15 cellular contexts compared by ENCODE assay signal in the genomic region with DNA sequence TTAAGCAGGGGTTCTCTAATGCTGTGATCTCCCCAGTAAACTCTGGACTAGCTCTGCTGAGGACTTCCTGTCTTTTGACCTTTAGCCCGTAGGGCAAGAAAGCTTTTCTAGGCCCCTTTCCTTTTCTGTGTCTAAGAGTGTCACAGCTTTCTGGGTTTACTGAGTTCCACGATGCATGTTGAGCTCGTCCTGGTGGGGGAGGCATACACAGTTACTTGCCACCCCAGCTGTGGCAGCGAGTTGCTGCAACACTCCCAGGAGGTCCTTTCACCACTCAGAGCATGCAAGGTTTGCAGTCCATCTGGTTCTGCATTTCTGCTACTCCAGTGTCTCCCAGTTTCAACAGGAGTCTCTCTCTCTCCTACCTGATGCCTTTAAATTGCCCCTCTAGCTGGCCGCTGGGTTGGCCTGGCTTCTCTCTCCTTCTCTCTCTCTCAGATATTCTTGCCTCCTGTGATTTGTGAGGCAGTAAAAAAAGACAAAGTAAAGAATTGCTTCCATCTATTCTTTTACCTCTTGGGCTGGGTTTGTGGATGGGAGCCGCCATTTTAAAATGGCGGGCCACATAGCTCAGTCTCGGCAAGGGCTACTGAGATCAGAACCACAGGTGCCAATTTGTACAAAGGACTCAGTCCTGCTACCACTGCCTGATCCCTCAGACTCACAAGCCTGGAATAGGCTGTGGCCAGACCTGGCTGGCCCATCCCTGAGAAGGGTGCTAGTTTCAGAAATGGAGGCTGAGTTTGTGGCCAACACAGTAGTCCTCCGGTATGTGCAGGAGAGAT. TPM values are rescaled to one million over a fixed set of nuclear protein-coding genes. Genes with fewer than 3 reads are reported as not detected.
"Had no signal": no experiment of that assay in that cellular context is flagged by ENCODE, and none has a peak within 500 bp of the region (broad histone marks: within the 10 kb centered on the region; RNA-seq: fewer than 3 reads in every experiment).

No MANE protein-coding gene starts in this region.

- DNase-seq: activated CD4-positive, alpha-beta T cell treated with anti-CD3 and anti-CD28 coated beads, Interleukin-2, amount 50 U/mL, for 48 hours; activated CD4-positive, CD25-positive, alpha-beta regulatory T cell; activated CD8-positive, alpha-beta memory T cell treated with anti-CD3 and anti-CD28 coated beads, Interleukin-2, amount 50 U/mL, for 4 hours; activated naive CD4-positive, alpha-beta T cell treated with anti-CD3 and anti-CD28 coated beads for 36 hours; amniotic stem cell; body of pancreas; hippocampal formation; kidney glomerular epithelial cell; right cardiac atrium; trophoblast cell had no signal

- H3K4me3 Mint-ChIP-seq: activated naive CD4-positive, alpha-beta T cell treated with anti-CD3 and anti-CD28 coated beads for 36 hours; activated T-helper 1 cell treated with anti-CD3 and anti-CD28 coated beads, Interleukin-12 subunit alpha, Interleukin-12 subunit beta, Interleukin-2, Interleukin-4 antibody, amounts not matched to agents 30 ng/mL and 10 ng/mL and 1 ng/mL, durations not matched to agents 14 hours and 24 hours and 36 hours; T-helper 1 cell treated with Interleukin-12 subunit alpha and Interleukin-12 subunit beta and Interleukin-4 antibody, amounts not matched to agents 30 μg/mL and 1 μg/mL, for 36 hours had no signal

- H3K4me2 ChIP-seq: smooth muscle cell had no signal

- H3K27ac Mint-ChIP-seq: activated naive CD4-positive, alpha-beta T cell treated with anti-CD3 and anti-CD28 coated beads for 36 hours; activated T-helper 1 cell treated with anti-CD3 and anti-CD28 coated beads, Interleukin-12 subunit alpha, Interleukin-12 subunit beta, Interleukin-2, Interleukin-4 antibody, amounts not matched to agents 30 ng/mL and 10 ng/mL and 1 ng/mL, durations not matched to agents 14 hours and 24 hours and 36 hours; progenitor cell of endocrine pancreas; T-helper 1 cell treated with Interleukin-12 subunit alpha and Interleukin-12 subunit beta and Interleukin-4 antibody, amounts not matched to agents 30 μg/mL and 1 μg/mL, for 36 hours had no signal

- H3K27me3 ChIP-seq: body of pancreas had no signal

- H3K27ac ChIP-seq: body of pancreas had no signal

- H3K4me3 ChIP-seq: body of pancreas, smooth muscle cell had no signal

- ATAC-seq: body of pancreas, right cardiac atrium had no signal

- H3K9me3 Mint-ChIP-seq: activated naive CD4-positive, alpha-beta T cell treated with anti-CD3 and anti-CD28 coated beads for 36 hours; T-helper 1 cell treated with Interleukin-12 subunit alpha and Interleukin-12 subunit beta and Interleukin-4 antibody, amounts not matched to agents 30 μg/mL and 1 μg/mL, for 36 hours had no signal

- H3K9me3 ChIP-seq: body of pancreas had no signal

RNA-seq across cellular contexts. Expression of gene NOD2, which starts 23.9 kb away (rescaled TPM):
- total RNA-seq: progenitor cell of endocrine pancreas had no signal
- polyA plus RNA-seq: smooth muscle cell had no signal

RNA-seq across cellular contexts. Expression of gene SNX20, which starts 36.2 kb away (rescaled TPM):
- total RNA-seq: epithelial cell of proximal tubule, progenitor cell of endocrine pancreas, smooth muscle cell had no signal
- polyA plus RNA-seq: smooth muscle cell had no signal
